ENCODE assay signal across 18 cellular contexts in genomic region chr2:31337860-31338259, GRCh38.
DNase-seq lines count a peak whose midpoint lies in the region; ATAC-seq, FAIRE-seq and TF ChIP-seq lines count a peak whose summit lies in the region.
"Had no signal": no experiment of that assay in that cellular context is flagged by ENCODE, and none has a peak within 500 bp of the region (broad histone marks: within the 10 kb centered on the region; RNA-seq: fewer than 3 reads in every experiment).

No MANE protein-coding gene starts in this region.

- peaks cover 22% of the 10 kb centered on the region for H3K4me1 Mint-ChIP-seq in astrocyte (ENCODE audit: low read depth, unreplicated experiment)

- TF ChIP-seq POLR2A in transverse colon (IDR thresholded peaks at IDR 0.05), result no peak

- peaks cover 38% of the 10 kb centered on the region for H3K4me1 ChIP-seq in astrocyte (ENCODE audit: insufficient read depth, low read length)
- no peaks in the 10 kb centered on the region for H3K4me1 ChIP-seq in transverse colon
- H3K4me1 ChIP-seq: upper lobe of right lung had no signal

- no peaks in the 10 kb centered on the region for H4K20me1 ChIP-seq in astrocyte (ENCODE audit: insufficient read depth, low read length)

- DNase-seq in AG08395 (ENCODE audit: low spot score) (peak; percentile 78), HS-5 (ENCODE audit: low read depth) (peak; percentile 89), astrocyte (ENCODE audit: low read depth) (peak; percentile 93), hepatic stellate cell (ENCODE audit: low spot score) (peak; percentile 74), NCI-H1105 (lab: John Stamatoyannopoulos, UW) (no peak), transverse colon (no peak)
- DNase-seq: AML-193; DMS79 treated with DMSO at 0.1 percent for 48 hours; erythroblast; H9; mucosa of descending colon; NCI-H1417 treated with DMSO at 0.1 percent for 48 hours; NCI-H69; posterior cingulate gyrus; stimulated activated CD4-positive, alpha-beta T cell treated with anti-CD3 and anti-CD28 coated beads, Interleukin-1b, Interleukin-23, amount 100 ng/mL, for 48 hours; upper lobe of right lung had no signal

- peak overlapping the region; percentile 92 for H3K27ac Mint-ChIP-seq in astrocyte (ENCODE audit: unreplicated experiment)
- H3K27ac Mint-ChIP-seq: H9 had no signal

- H3K4me3 Mint-ChIP-seq in astrocyte (ENCODE audit: unreplicated experiment), result no peak overlapping the region
- H3K4me3 Mint-ChIP-seq: H9 had no signal

- WGBS in transverse colon (ENCODE audit: low coverage in 1 of 2), 2 donors, result 79 to 83% methylated on average over 4 to 6 of the region's 6 CpGs

- peak overlapping the region; percentile 76 for H3K4me2 ChIP-seq in astrocyte (ENCODE audit: low read length)

- ATAC-seq in GM19395 (IDR thresholded peaks at IDR 0.05; ENCODE audit: unreplicated experiment), result no peak
- ATAC-seq in GM19463 (IDR thresholded peaks at IDR 0.05; ENCODE audit: unreplicated experiment), result no peak
- ATAC-seq: mucosa of descending colon, upper lobe of right lung had no signal

- H3K79me2 ChIP-seq in astrocyte (ENCODE audit: insufficient read depth, low read length), result no peaks in the 10 kb centered on the region

- TF ChIP-seq EP300 in transverse colon (IDR thresholded peaks at IDR 0.05; ENCODE audit: low read depth), result no peak

- H3K9me3 Mint-ChIP-seq in astrocyte (ENCODE audit: unreplicated experiment), result no peaks in the 10 kb centered on the region
- H3K9me3 Mint-ChIP-seq: H9 had no signal

- H3K36me3 ChIP-seq in astrocyte (ENCODE audit: insufficient read depth, low read length), result no peaks in the 10 kb centered on the region
- no peaks in the 10 kb centered on the region for H3K36me3 ChIP-seq in transverse colon
- H3K36me3 ChIP-seq: upper lobe of right lung had no signal

- H3K9ac ChIP-seq in astrocyte (ENCODE audit: low read length), result peak overlapping the region; percentile 64

- H3K36me3 Mint-ChIP-seq in astrocyte (ENCODE audit: low read depth, unreplicated experiment), result no peaks in the 10 kb centered on the region

- H3K9me3 ChIP-seq in astrocyte (ENCODE audit: insufficient read depth, low read depth, low read length) (no peaks in the 10 kb centered on the region), transverse colon (no peaks in the 10 kb centered on the region)
- H3K9me3 ChIP-seq: mucosa of descending colon, upper lobe of right lung had no signal

- TF ChIP-seq CTCF in astrocyte (IDR thresholded peaks at IDR 0.05; ENCODE audit: insufficient read depth, low read depth, low read length) (no peak), transverse colon (IDR thresholded peaks at IDR 0.05) (no peak)

- no peak overlapping the region for H3K4me3 ChIP-seq in astrocyte (ENCODE audit: insufficient read depth, low read depth, low read length)
- H3K4me3 ChIP-seq in transverse colon, result no peak overlapping the region
- H3K4me3 ChIP-seq: mucosa of descending colon, upper lobe of right lung had no signal

- H3K27me3 ChIP-seq in astrocyte (ENCODE audit: insufficient read depth, low read length), result no peaks in the 10 kb centered on the region
- no peaks in the 10 kb centered on the region for H3K27me3 ChIP-seq in transverse colon
- H3K27me3 ChIP-seq: upper lobe of right lung had no signal

- peak; percentile 97 for FAIRE-seq in astrocyte (lab: Jason Lieb, UNC)

- H3K27ac ChIP-seq in astrocyte (ENCODE audit: low read depth, low read length) (peak overlapping the region; percentile 94), transverse colon (no peak overlapping the region)
- H3K27ac ChIP-seq: upper lobe of right lung had no signal

- H2AFZ ChIP-seq in astrocyte (ENCODE audit: low read depth, low read length), result peak overlapping the region; percentile 30

- H3K27me3 Mint-ChIP-seq in astrocyte (ENCODE audit: low read depth, unreplicated experiment), result peaks cover 2% of the 10 kb centered on the region

- intact Hi-C loops in transverse colon (cut with DNase I; ENCODE audit: low total_unique reads), result loop anchor here (10.0 kb wide), 1 partner anchor 103 kb away; the partner anchor contains the start of gene EHD3

- in situ Hi-C loops in transverse colon (cut with MboI; ENCODE audit: low pct_ligation_motif_present in 1 of 4, low pct_unique_long_range_greater_than_20kb in 1 of 4, low sequenced_read_pairs in 3 of 4), result loop anchor here (5.0 to 25.0 kb wide), 6 partner anchors 103 to 1151 kb away; partner anchors contain the start of gene EHD3 (in 1 of the 4)

Comparison
In these comparisons a context has a peak if more than half of its experiments do, and no peak if none do; other contexts are left out.
1. DNase-seq: peak in AG08395 (single experiment), HS-5 (single experiment), astrocyte (single experiment) and hepatic stellate cell (single experiment); none in NCI-H1105 (single experiment) and transverse colon (single experiment).